ENCODE assay signal across 1 cellular context in the genomic region with DNA sequence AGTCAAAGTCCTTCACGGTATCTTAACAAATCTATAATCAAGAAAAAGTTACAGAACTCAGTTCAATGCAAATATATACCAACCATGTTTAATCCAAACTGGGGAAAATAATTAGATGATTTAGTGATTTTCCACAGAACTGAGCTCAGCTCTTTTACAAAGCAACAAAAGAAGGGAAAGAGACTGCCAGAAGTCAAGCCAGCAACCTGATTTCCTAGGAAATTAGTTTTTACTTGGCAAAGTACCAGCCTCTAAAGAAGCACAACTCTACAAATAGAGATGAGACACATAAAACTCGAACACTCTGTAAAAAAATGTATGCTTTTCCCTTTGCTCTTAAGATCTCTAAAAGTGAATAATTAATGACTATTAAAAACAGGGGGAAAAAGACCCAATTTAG.
TF ChIP-seq lines count a peak whose summit lies in the region.

No MANE protein-coding gene starts in this region.

TF ChIP-seq in GM12878, 131 proteins besides CTCF, POLR2A, EP300 and RAD21:
- no peak for TF ChIP-seq KLF5 (IDR thresholded peaks at IDR 0.05; ENCODE audit: partially characterized antibody)
